ENCODE assay signal across 8 cellular contexts in the genomic region with DNA sequence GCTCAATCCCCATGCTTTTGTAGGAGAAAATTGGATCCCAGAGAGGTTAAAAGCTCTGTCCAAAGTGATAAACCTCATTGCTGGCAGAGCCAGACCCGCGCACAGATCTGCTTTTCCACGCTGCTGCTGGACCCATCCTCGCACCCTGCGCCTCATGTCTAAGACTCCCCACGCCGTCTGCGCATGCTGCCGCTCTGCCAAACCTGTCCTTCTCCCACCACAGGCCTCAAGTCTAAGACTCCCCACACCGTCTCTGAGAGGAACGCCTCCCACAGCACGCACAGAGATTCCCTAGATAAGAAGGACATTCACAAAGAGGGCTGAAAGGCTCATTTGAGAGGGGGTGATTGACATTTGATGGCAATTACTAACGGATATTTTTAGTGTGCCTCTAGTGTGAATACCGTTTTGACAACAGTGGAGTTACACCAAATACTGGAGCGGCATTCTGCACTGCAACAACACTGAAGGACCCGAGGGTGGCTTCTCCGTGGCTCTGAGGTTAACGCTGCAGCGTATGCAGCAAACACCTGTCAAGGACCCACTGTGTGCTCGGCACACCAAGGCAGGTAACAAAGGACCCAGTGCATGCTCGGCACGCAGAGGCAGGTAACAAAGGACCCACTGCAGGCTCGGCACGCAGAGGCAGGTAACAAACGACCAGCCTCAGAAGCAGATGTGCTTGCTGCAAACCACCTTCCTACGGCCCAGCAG.
DNase-seq lines count a peak whose midpoint lies in the region; ATAC-seq and TF ChIP-seq lines count a peak whose summit lies in the region.
"Had no signal": no experiment of that assay in that cellular context is flagged by ENCODE, and none has a peak within 500 bp of the region (broad histone marks: within the 10 kb centered on the region; RNA-seq: fewer than 3 reads in every experiment).

No MANE protein-coding gene starts in this region.

- TF ChIP-seq CTCF in HFF-Myc (IDR thresholded peaks at IDR 0.05; ENCODE audit: low read depth, low read length, missing control alignments): no peak

- H3K27me3 ChIP-seq in iPS-20b (ENCODE audit: insufficient read depth, low read length): peaks cover 32% of the 10 kb centered on the region

- H3K36me3 Mint-ChIP-seq in activated naive CD4-positive, alpha-beta T cell treated with anti-CD3 and anti-CD28 coated beads, Interleukin-2, amount 50 U/mL, for 72 hours: no peaks in the 10 kb centered on the region

- peak overlapping the region; percentile 92 to 96 for H3K4me3 Mint-ChIP-seq in stimulated activated naive CD8-positive, alpha-beta T cell treated with anti-CD3 and anti-CD28 coated beads, Interleukin-15, amount 100 ng/mL, for 72 hours

- H3K9ac ChIP-seq in iPS-20b (ENCODE audit: low read depth, low read length): peak overlapping the region; percentile 46; the same call in 1 of the 2 replicates

- no peaks in the 10 kb centered on the region for H3K4me1 ChIP-seq in iPS-20b (ENCODE audit: insufficient read depth, low read length)

- peaks cover 52% of the 10 kb centered on the region for H3K9me3 ChIP-seq in iPS-20b (ENCODE audit: insufficient read depth, low read depth, low read length)

- DNase-seq in HFF-Myc (ENCODE audit: extremely low read depth, low read depth) (no peak), SHP77 (lab: John Stamatoyannopoulos, UW) (no peak), NCI-H526 treated with DMSO at 0.1 percent for 48 hours (lab: John Stamatoyannopoulos, UW) (no peak)
- DNase-seq in activated naive CD4-positive, alpha-beta T cell treated with anti-CD3 and anti-CD28 coated beads, Interleukin-2, amount 50 U/mL, for 72 hours (ENCODE audit: low spot score in 2 of 2): no peak
- no peak for DNase-seq in stimulated activated naive CD8-positive, alpha-beta T cell treated with anti-CD3 and anti-CD28 coated beads, Interleukin-15, amount 100 ng/mL, for 72 hours

- H3K4me1 Mint-ChIP-seq in stimulated activated naive CD8-positive, alpha-beta T cell treated with anti-CD3 and anti-CD28 coated beads, Interleukin-15, amount 100 ng/mL, for 72 hours: peaks cover 42% of the 10 kb centered on the region

- H3K27ac ChIP-seq in iPS-20b (ENCODE audit: low read length): no peak overlapping the region
- H3K27ac ChIP-seq: VCaP had no signal

- peaks cover 18% of the 10 kb centered on the region for H3K27me3 Mint-ChIP-seq in stimulated activated naive CD8-positive, alpha-beta T cell treated with anti-CD3 and anti-CD28 coated beads, Interleukin-15, amount 100 ng/mL, for 72 hours

- ATAC-seq in activated naive CD4-positive, alpha-beta T cell treated with anti-CD3 and anti-CD28 coated beads, Interleukin-2, amount 50 U/mL, for 72 hours: no peak
- peak; percentile 1 for ATAC-seq in stimulated activated naive CD8-positive, alpha-beta T cell treated with anti-CD3 and anti-CD28 coated beads, Interleukin-15, amount 100 ng/mL, for 72 hours
- ATAC-seq in GM21515 (IDR thresholded peaks at IDR 0.05; ENCODE audit: unreplicated experiment): no peak

- H3K36me3 ChIP-seq in iPS-20b (ENCODE audit: insufficient read depth, low read depth, low read length): no peaks in the 10 kb centered on the region

- H3K27ac Mint-ChIP-seq in activated naive CD4-positive, alpha-beta T cell treated with anti-CD3 and anti-CD28 coated beads, Interleukin-2, amount 50 U/mL, for 72 hours: peak overlapping the region; percentile 62 to 96
- H3K27ac Mint-ChIP-seq in stimulated activated naive CD8-positive, alpha-beta T cell treated with anti-CD3 and anti-CD28 coated beads, Interleukin-15, amount 100 ng/mL, for 72 hours: peak overlapping the region; percentile 94 to 95

- H3K9me3 Mint-ChIP-seq in activated naive CD4-positive, alpha-beta T cell treated with anti-CD3 and anti-CD28 coated beads, Interleukin-2, amount 50 U/mL, for 72 hours: no peaks in the 10 kb centered on the region
- no peaks in the 10 kb centered on the region for H3K9me3 Mint-ChIP-seq in stimulated activated naive CD8-positive, alpha-beta T cell treated with anti-CD3 and anti-CD28 coated beads, Interleukin-15, amount 100 ng/mL, for 72 hours

- H3K4me3 ChIP-seq in HFF-Myc (replicated peaks; ENCODE audit: low read depth, low read length): peak overlapping the region; percentile 31
- H3K4me3 ChIP-seq in iPS-20b (ENCODE audit: low read length): peak overlapping the region; percentile 63; the same call in 1 of the 2 replicates
